ENCODE assay signal across 19 cellular contexts in genomic region chr4:24780936-24781538, GRCh38. TPM values are rescaled to one million over a fixed set of nuclear protein-coding genes. Genes with fewer than 3 reads are reported as not detected.
"Had no signal": no experiment of that assay in that cellular context is flagged by ENCODE, and none has a peak within 500 bp of the region (broad histone marks: within the 10 kb centered on the region; RNA-seq: fewer than 3 reads in every experiment).

No MANE protein-coding gene starts in this region.

- ATAC-seq: activated T-cell treated with anti-CD3 and anti-CD28 coated beads, Interleukin-2, amount 50 U/mL, for 72 hours; foreskin keratinocyte; lower lobe of right lung; upper lobe of right lung had no signal

- H3K27me3 ChIP-seq: cardiac muscle cell, upper lobe of right lung had no signal

- H3K9me3 ChIP-seq: lower lobe of right lung, upper lobe of right lung had no signal

- H3K4me1 ChIP-seq: foreskin keratinocyte, lower lobe of right lung, upper lobe of right lung had no signal

- DNase-seq: activated CD4-positive, alpha-beta T cell treated with anti-CD3 and anti-CD28 coated beads, Interleukin-2, amount 50 U/mL, for 4 hours; activated gamma-delta T cell; activated T-cell treated with anti-CD3 and anti-CD28 coated beads, Interleukin-2, amount 50 U/mL, for 72 hours; foreskin keratinocyte; glutamatergic neuron; hippocampal formation; lower lobe of right lung; occipital lobe; retina; stimulated activated CD4-positive, alpha-beta T cell treated with anti-CD3 and anti-CD28 coated beads, Interleukin-12 subunit alpha, Interleukin-12 subunit beta, amount 100 ng/mL, for 4 hours; stimulated activated CD4-positive, alpha-beta T cell treated with anti-CD3 and anti-CD28 coated beads, Interleukin-1b, Interleukin-23, amount 100 ng/mL, for 48 hours; stimulated activated CD8-positive, alpha-beta memory T cell treated with anti-CD3 and anti-CD28 coated beads, Interleukin-4, amount 100 ng/mL, for 48 hours; stimulated activated naive CD4-positive, alpha-beta T cell; T-helper 2 cell; upper lobe of right lung; WERI-Rb-1 had no signal

- H3K36me3 ChIP-seq: cardiac muscle cell, lower lobe of right lung, upper lobe of right lung, WERI-Rb-1 had no signal

- H3K4me3 ChIP-seq: cardiac muscle cell, lower lobe of right lung, upper lobe of right lung had no signal

- H3K27ac ChIP-seq: cardiac muscle cell, foreskin keratinocyte, lower lobe of right lung, upper lobe of right lung, WERI-Rb-1 had no signal

RNA-seq across cellular contexts. Expression of gene SOD3, which starts 14.3 kb away (rescaled TPM):
- total RNA-seq: activated CD8-positive, alpha-beta memory T cell treated with anti-CD3 and anti-CD28 coated beads for 36 hours; activated T-cell treated with anti-CD3 and anti-CD28 coated beads, Interleukin-2, amount 50 U/mL, for 72 hours; dermis microvascular lymphatic vessel endothelial cell; foreskin keratinocyte; occipital lobe had no signal
